In the genomic region with DNA sequence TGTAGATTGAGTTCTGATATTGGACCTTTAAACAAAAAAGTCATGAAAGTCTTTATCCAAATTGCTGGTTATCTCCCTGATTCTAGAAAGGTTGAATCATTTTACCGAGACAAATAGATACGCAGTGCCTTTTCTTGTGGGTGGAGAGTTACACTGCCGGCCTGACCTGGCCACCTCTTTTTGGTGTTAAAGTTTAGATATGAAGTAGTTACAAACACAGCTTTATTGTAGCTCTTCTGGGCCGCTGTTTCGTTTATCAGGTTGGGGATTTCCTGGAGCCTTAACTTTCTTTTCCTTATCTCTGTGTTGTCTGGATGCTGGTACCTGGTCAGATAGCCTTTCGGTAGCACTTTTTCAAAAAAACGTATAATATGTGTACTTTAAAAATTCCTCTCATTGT, we compare ENCODE assay signal across 14 cellular contexts. TPM values are rescaled to one million over a fixed set of nuclear protein-coding genes. Genes with fewer than 3 reads are reported as not detected.
DNase-seq lines count a peak whose midpoint lies in the region; ATAC-seq and TF ChIP-seq lines count a peak whose summit lies in the region.
"Had no signal": no experiment of that assay in that cellular context is flagged by ENCODE, and none has a peak within 500 bp of the region (broad histone marks: within the 10 kb centered on the region; RNA-seq: fewer than 3 reads in every experiment).

No MANE protein-coding gene starts in this region.

- no peak for TF ChIP-seq EP300 in suprapubic skin (IDR thresholded peaks at IDR 0.05)

- H3K4me3 ChIP-seq in mucosa of descending colon, result no peak overlapping the region
- H3K4me3 ChIP-seq in upper lobe of right lung, result no peak overlapping the region
- no peak overlapping the region for H3K4me3 ChIP-seq in suprapubic skin
- H3K4me3 ChIP-seq: BLaER1, Peyer's patch had no signal

- peak; percentile 24 to 37 for DNase-seq in erythroblast (lab: John Stamatoyannopoulos, UW)
- DNase-seq in mucosa of descending colon, result no peak
- no peak for DNase-seq in upper lobe of right lung
- no peak for DNase-seq in suprapubic skin (ENCODE audit: low spot score in 2 of 2)
- no peak for DNase-seq in medulla oblongata (ENCODE audit: extremely low spot score)
- no peak for DNase-seq in activated T-cell treated with anti-CD3 and anti-CD28 coated beads, Interleukin-2, amount 50 U/mL, for 48 hours
- DNase-seq: DMS153, HCEC 1CT, NCI-H1436, NCI-H2029 treated with DMSO at 0.1 percent for 48 hours, NCI-H510A, Peyer's patch had no signal

- H3K4me1 ChIP-seq in mucosa of descending colon (ENCODE audit: low read depth), result peaks cover 23% of the 10 kb centered on the region
- no peaks in the 10 kb centered on the region for H3K4me1 ChIP-seq in upper lobe of right lung
- peaks cover 17% of the 10 kb centered on the region for H3K4me1 ChIP-seq in suprapubic skin
- H3K4me1 ChIP-seq: BLaER1 had no signal

- TF ChIP-seq POLR2A in erythroblast (IDR thresholded peaks at IDR 0.05; ENCODE audit: low read length), result no peak
- TF ChIP-seq POLR2A in suprapubic skin (IDR thresholded peaks at IDR 0.05), result no peak

- H3K27me3 ChIP-seq in upper lobe of right lung (no peaks in the 10 kb centered on the region), suprapubic skin (no peaks in the 10 kb centered on the region)
- H3K27me3 ChIP-seq: BLaER1, Peyer's patch had no signal

- H3K36me3 ChIP-seq in mucosa of descending colon (ENCODE audit: low read depth) (no peaks in the 10 kb centered on the region), upper lobe of right lung (no peaks in the 10 kb centered on the region), suprapubic skin (no peaks in the 10 kb centered on the region)
- H3K36me3 ChIP-seq: Peyer's patch had no signal

- peak; percentile 62 for ATAC-seq in mucosa of descending colon
- no peak for ATAC-seq in upper lobe of right lung

- H3K27ac ChIP-seq in VCaP, result peak overlapping the region; percentile 65; the same call in 1 of the 2 replicates
- peak overlapping the region; percentile 17 for H3K27ac ChIP-seq in upper lobe of right lung
- no peak overlapping the region for H3K27ac ChIP-seq in suprapubic skin
- H3K27ac ChIP-seq: BLaER1 had no signal

- H3K9me3 ChIP-seq in mucosa of descending colon (no peaks in the 10 kb centered on the region), upper lobe of right lung (no peaks in the 10 kb centered on the region), suprapubic skin (no peaks in the 10 kb centered on the region)
- H3K9me3 ChIP-seq: BLaER1, Peyer's patch had no signal

- intact Hi-C loops in mucosa of descending colon (cut with DNase I, micrococcal nuclease) (no loop called here), upper lobe of right lung (cut with DNase I) (no loop called here)

- 85% methylated on average over 7 of the region's 7 CpGs for WGBS in suprapubic skin

- TF ChIP-seq CTCF in VCaP (conservative IDR thresholded peaks at IDR 0.05), result no peak
- no peak for TF ChIP-seq CTCF in mucosa of descending colon (IDR thresholded peaks at IDR 0.05)
- no peak for TF ChIP-seq CTCF in upper lobe of right lung (IDR thresholded peaks at IDR 0.05)
- no peak for TF ChIP-seq CTCF in suprapubic skin (IDR thresholded peaks at IDR 0.05)

RNA-seq across cellular contexts. Expression of a gene that starts 31.0 kb away (rescaled TPM):
- total RNA-seq in mucosa of descending colon (10 to 100 TPM; 61.8 to 94.1 (median 73.4) TPM), upper lobe of right lung (98.4 TPM), suprapubic skin (10 to 100 TPM; 21.4 to 31.7 (median 28.1) TPM)

Comparison
In these comparisons a context has a peak if more than half of its experiments do, and no peak if none do; other contexts are left out.
1. DNase-seq: peak in erythroblast (2 of 2); none in mucosa of descending colon (0 of 3), upper lobe of right lung (single experiment), suprapubic skin (0 of 2), medulla oblongata (single experiment) and activated T-cell treated with anti-CD3 and anti-CD28 coated beads, Interleukin-2, amount 50 U/mL, for 48 hours (0 of 2).